Comparison of ENCODE assay signal across 10 cellular contexts in genomic region chr7:75688200-75689136, GRCh38. TPM values are rescaled to one million over a fixed set of nuclear protein-coding genes. Genes with fewer than 3 reads are reported as not detected.
DNase-seq lines count a peak whose midpoint lies in the region; ATAC-seq lines count a peak whose summit lies in the region.
"Had no signal": no experiment of that assay in that cellular context is flagged by ENCODE, and none has a peak within 500 bp of the region (broad histone marks: within the 10 kb centered on the region; RNA-seq: fewer than 3 reads in every experiment).

No MANE protein-coding gene starts in this region.

- no peak for ATAC-seq in HG03520 (IDR thresholded peaks at IDR 0.05; ENCODE audit: unreplicated experiment)
- ATAC-seq: activated CD8-positive, alpha-beta memory T cell treated with anti-CD3 and anti-CD28 coated beads, Interleukin-2, amount 10 ng/mL, durations not matched to agents 7 days and 5 days had no signal

- peak; percentile 29 for DNase-seq in DMS153 treated with DMSO at 0.1 percent for 48 hours (lab: John Stamatoyannopoulos, UW; ENCODE audit: unreplicated experiment)
- DNase-seq in NCI-H2081 treated with DMSO at 0.1 percent for 48 hours (lab: John Stamatoyannopoulos, UW) = peak; percentile 83
- DNase-seq in dermis microvascular lymphatic vessel endothelial cell (ENCODE audit: low read depth in 2 of 2) = peak; percentile 19 to 36
- peak; percentile 86 for DNase-seq in occipital lobe (lab: John Stamatoyannopoulos, UW)
- no peak for DNase-seq in NOMO-1 treated with DMSO at 0.1 percent for 48 hours (lab: John Stamatoyannopoulos, UW; ENCODE audit: unreplicated experiment)
- DNase-seq in 8988T = no peak
- DNase-seq in NCI-H524 treated with DMSO at 0.1 percent for 48 hours (lab: John Stamatoyannopoulos, UW) = no peak
- DNase-seq: activated CD8-positive, alpha-beta memory T cell treated with anti-CD3 and anti-CD28 coated beads, Interleukin-2, amount 10 ng/mL, durations not matched to agents 7 days and 5 days; Kasumi-1 had no signal

RNA-seq across cellular contexts. Expression of gene HIP1, which starts 50.3 kb away (rescaled TPM):
- total RNA-seq in dermis microvascular lymphatic vessel endothelial cell (30.0 and 32.6 TPM in 2 replicates), occipital lobe (16.5 TPM)

Comparison
In these comparisons a context has a peak if more than half of its experiments do, and no peak if none do; other contexts are left out.
1. DNase-seq: peak in DMS153 treated with DMSO at 0.1 percent for 48 hours (single experiment), NCI-H2081 treated with DMSO at 0.1 percent for 48 hours (single experiment), dermis microvascular lymphatic vessel endothelial cell (2 of 2) and occipital lobe (single experiment); none in NOMO-1 treated with DMSO at 0.1 percent for 48 hours (single experiment), 8988T (single experiment) and NCI-H524 treated with DMSO at 0.1 percent for 48 hours (single experiment).